In the genomic region with DNA sequence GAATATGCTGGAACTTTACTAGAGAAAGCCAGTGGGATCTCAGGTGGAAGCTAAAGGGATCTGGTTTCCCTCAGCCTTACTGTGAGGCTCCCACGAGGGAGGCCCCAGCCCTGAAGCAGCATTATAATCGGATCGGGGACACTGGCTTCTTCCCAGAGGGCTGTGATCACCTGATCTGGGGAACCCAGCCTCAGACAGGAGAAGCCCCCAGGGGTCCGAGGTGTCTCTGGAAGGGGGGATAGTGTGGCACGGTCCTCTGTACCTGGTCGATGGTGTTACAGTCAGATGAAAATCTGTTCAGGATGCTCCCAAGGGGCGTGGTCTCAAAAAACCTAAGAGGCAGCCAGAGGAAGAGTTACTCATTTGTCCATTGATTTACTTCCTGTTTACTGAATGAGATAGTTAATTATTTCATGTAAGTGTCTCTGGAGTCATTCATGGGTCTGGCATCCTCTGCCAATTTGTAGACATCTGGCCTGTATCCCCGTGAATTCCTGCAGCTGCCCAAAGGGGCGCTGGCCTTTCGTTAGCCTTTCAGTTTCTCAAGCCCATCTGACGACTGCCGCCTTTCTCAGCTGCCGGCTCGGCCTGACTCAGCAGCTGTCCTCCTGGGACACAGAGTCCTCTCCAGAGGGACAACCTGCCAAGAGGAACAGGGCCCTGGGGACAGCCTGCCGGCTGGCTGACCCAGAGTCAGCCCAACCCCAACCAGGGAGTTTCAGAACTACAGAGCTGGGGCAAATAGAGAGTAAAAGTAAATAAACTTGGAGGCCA, we compare ENCODE assay signal across 1 cellular context.
TF ChIP-seq lines count a peak whose summit lies in the region.

No MANE protein-coding gene starts in this region.

TF ChIP-seq in IMR-90, 13 proteins besides CTCF, POLR2A, EP300 and RAD21 (continued from another document):
- TF ChIP-seq, protein P1, sequence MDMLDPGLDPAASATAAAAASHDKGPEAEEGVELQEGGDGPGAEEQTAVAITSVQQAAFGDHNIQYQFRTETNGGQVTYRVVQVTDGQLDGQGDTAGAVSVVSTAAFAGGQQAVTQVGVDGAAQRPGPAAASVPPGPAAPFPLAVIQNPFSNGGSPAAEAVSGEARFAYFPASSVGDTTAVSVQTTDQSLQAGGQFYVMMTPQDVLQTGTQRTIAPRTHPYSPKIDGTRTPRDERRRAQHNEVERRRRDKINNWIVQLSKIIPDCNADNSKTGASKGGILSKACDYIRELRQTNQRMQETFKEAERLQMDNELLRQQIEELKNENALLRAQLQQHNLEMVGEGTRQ (IDR thresholded peaks at IDR 0.05; ENCODE audit: low read depth, low read length) = no peak
- no peak for TF ChIP-seq NFE2L2 (IDR thresholded peaks at IDR 0.05; ENCODE audit: low read depth, low read length)
- TF ChIP-seq BHLHE40 (IDR thresholded peaks at IDR 0.05; ENCODE audit: low read depth, low read length) = no peak
- no peak for TF ChIP-seq CEBPB (IDR thresholded peaks at IDR 0.05; ENCODE audit: low read depth, low read length)
- no peak for TF ChIP-seq MAFK (IDR thresholded peaks at IDR 0.05; ENCODE audit: low read depth, low read length)
- no peak for TF ChIP-seq MXI1 (IDR thresholded peaks at IDR 0.05; ENCODE audit: borderline replicate concordance, low read depth, low read length)
